Comparison of ENCODE assay signal across 1 cellular context in the genomic region with DNA sequence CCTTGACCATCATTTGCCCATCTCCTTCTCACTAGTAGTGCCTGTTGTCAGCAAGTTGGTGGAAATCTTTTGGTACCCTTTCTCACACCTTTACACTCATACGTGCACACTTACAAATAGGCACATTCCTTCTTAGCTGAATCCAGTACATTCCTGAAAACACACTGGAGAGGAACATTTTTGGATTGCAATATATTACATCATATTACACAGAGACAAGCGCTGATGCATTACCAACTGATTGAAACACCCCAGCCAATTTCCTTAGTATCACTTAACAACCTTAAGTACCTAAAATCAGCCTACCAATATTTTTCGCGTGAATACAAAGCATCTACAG.
TF ChIP-seq lines count a peak whose summit lies in the region.

No MANE protein-coding gene starts in this region.

TF ChIP-seq in H1, 55 proteins besides CTCF, POLR2A, EP300 and RAD21:
- TF ChIP-seq RXRA (IDR thresholded peaks at IDR 0.05; ENCODE audit: insufficient read depth, low read depth, low read length) (no peak), RNF2 (IDR thresholded peaks at IDR 0.05; ENCODE audit: borderline replicate concordance, low read depth, low read length, missing control alignments, poor library complexity, severe bottlenecking) (no peak), BCL11A (IDR thresholded peaks at IDR 0.05; ENCODE audit: low read depth in 2 of 2, low read length in 2 of 2) (no peak), SP4 (IDR thresholded peaks at IDR 0.05; ENCODE audit: low read length) (no peak), SIN3A (conservative IDR thresholded peaks at IDR 0.05 in 1 of 2, IDR thresholded peaks at IDR 0.05 in 1 of 2; ENCODE audit: low read depth in 1 of 2, low read length in 2 of 2) (no peak), TEAD4 (IDR thresholded peaks at IDR 0.05; ENCODE audit: low read depth, low read length) (no peak), GABPA (IDR thresholded peaks at IDR 0.05; ENCODE audit: borderline replicate concordance, insufficient read depth, low read length) (no peak), RBBP5 (IDR thresholded peaks at IDR 0.05; ENCODE audit: borderline replicate concordance, low read depth, low read length) (no peak), TCF12 (IDR thresholded peaks at IDR 0.05; ENCODE audit: low read depth, low read length) (no peak), MAX (IDR thresholded peaks at IDR 0.05) (no peak), SP2 (IDR thresholded peaks at IDR 0.05; ENCODE audit: low read length) (no peak), POU5F1 (IDR thresholded peaks at IDR 0.05; ENCODE audit: low read depth, low read length) (no peak), SUZ12 (IDR thresholded peaks at IDR 0.05; ENCODE audit: low read length) (no peak), ASH2L (IDR thresholded peaks at IDR 0.05; ENCODE audit: low read length) (no peak), RFX5 (IDR thresholded peaks at IDR 0.05; ENCODE audit: borderline replicate concordance, low read depth, low read length) (no peak), KDM4A (IDR thresholded peaks at IDR 0.05; ENCODE audit: low read depth, low read length, severe bottlenecking) (no peak), KDM5A (IDR thresholded peaks at IDR 0.05; ENCODE audit: low read length) (no peak), JUN (IDR thresholded peaks at IDR 0.05; ENCODE audit: low read depth, low read length) (no peak), BACH1 (IDR thresholded peaks at IDR 0.05; ENCODE audit: low read length) (no peak)
- TF ChIP-seq, protein P1, sequence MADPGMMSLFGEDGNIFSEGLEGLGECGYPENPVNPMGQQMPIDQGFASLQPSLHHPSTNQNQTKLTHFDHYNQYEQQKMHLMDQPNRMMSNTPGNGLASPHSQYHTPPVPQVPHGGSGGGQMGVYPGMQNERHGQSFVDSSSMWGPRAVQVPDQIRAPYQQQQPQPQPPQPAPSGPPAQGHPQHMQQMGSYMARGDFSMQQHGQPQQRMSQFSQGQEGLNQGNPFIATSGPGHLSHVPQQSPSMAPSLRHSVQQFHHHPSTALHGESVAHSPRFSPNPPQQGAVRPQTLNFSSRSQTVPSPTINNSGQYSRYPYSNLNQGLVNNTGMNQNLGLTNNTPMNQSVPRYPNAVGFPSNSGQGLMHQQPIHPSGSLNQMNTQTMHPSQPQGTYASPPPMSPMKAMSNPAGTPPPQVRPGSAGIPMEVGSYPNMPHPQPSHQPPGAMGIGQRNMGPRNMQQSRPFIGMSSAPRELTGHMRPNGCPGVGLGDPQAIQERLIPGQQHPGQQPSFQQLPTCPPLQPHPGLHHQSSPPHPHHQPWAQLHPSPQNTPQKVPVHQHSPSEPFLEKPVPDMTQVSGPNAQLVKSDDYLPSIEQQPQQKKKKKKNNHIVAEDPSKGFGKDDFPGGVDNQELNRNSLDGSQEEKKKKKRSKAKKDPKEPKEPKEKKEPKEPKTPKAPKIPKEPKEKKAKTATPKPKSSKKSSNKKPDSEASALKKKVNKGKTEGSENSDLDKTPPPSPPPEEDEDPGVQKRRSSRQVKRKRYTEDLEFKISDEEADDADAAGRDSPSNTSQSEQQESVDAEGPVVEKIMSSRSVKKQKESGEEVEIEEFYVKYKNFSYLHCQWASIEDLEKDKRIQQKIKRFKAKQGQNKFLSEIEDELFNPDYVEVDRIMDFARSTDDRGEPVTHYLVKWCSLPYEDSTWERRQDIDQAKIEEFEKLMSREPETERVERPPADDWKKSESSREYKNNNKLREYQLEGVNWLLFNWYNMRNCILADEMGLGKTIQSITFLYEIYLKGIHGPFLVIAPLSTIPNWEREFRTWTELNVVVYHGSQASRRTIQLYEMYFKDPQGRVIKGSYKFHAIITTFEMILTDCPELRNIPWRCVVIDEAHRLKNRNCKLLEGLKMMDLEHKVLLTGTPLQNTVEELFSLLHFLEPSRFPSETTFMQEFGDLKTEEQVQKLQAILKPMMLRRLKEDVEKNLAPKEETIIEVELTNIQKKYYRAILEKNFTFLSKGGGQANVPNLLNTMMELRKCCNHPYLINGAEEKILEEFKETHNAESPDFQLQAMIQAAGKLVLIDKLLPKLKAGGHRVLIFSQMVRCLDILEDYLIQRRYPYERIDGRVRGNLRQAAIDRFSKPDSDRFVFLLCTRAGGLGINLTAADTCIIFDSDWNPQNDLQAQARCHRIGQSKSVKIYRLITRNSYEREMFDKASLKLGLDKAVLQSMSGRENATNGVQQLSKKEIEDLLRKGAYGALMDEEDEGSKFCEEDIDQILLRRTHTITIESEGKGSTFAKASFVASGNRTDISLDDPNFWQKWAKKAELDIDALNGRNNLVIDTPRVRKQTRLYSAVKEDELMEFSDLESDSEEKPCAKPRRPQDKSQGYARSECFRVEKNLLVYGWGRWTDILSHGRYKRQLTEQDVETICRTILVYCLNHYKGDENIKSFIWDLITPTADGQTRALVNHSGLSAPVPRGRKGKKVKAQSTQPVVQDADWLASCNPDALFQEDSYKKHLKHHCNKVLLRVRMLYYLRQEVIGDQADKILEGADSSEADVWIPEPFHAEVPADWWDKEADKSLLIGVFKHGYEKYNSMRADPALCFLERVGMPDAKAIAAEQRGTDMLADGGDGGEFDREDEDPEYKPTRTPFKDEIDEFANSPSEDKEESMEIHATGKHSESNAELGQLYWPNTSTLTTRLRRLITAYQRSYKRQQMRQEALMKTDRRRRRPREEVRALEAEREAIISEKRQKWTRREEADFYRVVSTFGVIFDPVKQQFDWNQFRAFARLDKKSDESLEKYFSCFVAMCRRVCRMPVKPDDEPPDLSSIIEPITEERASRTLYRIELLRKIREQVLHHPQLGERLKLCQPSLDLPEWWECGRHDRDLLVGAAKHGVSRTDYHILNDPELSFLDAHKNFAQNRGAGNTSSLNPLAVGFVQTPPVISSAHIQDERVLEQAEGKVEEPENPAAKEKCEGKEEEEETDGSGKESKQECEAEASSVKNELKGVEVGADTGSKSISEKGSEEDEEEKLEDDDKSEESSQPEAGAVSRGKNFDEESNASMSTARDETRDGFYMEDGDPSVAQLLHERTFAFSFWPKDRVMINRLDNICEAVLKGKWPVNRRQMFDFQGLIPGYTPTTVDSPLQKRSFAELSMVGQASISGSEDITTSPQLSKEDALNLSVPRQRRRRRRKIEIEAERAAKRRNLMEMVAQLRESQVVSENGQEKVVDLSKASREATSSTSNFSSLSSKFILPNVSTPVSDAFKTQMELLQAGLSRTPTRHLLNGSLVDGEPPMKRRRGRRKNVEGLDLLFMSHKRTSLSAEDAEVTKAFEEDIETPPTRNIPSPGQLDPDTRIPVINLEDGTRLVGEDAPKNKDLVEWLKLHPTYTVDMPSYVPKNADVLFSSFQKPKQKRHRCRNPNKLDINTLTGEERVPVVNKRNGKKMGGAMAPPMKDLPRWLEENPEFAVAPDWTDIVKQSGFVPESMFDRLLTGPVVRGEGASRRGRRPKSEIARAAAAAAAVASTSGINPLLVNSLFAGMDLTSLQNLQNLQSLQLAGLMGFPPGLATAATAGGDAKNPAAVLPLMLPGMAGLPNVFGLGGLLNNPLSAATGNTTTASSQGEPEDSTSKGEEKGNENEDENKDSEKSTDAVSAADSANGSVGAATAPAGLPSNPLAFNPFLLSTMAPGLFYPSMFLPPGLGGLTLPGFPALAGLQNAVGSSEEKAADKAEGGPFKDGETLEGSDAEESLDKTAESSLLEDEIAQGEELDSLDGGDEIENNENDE (IDR thresholded peaks at IDR 0.05; ENCODE audit: insufficient replicate concordance, low read length), result no peak
TF ChIP-seq in H1: peak in this region for 0.
